Comparison of ENCODE assay signal across 11 cellular contexts in genomic region chr9:80699551-80699998, GRCh38.
DNase-seq lines count a peak whose midpoint lies in the region; ATAC-seq lines count a peak whose summit lies in the region.
"Had no signal": no experiment of that assay in that cellular context is flagged by ENCODE, and none has a peak within 500 bp of the region (broad histone marks: within the 10 kb centered on the region; RNA-seq: fewer than 3 reads in every experiment).

No MANE protein-coding gene starts in this region.

- H3K4me1 ChIP-seq in mesodermal cell (ENCODE audit: control insufficient read depth, insufficient read depth, low read length, poor library complexity, severe bottlenecking) = peaks cover 9% of the 10 kb centered on the region

- no peaks in the 10 kb centered on the region for H3K36me3 ChIP-seq in mesodermal cell (ENCODE audit: control insufficient read depth, insufficient read depth, low read length)

- ATAC-seq in GM21367 (IDR thresholded peaks at IDR 0.05; ENCODE audit: unreplicated experiment) (no peak), HG03460 (IDR thresholded peaks at IDR 0.05; ENCODE audit: unreplicated experiment) (no peak)

- 79% methylated on average over 2 of the region's 2 CpGs; no CpG with 5 or more reads in 1 of the 2 experiments for WGBS in mesodermal cell (ENCODE audit: insufficient coverage in 2 of 2), 2 experiments

- no peak overlapping the region for H3K4me3 ChIP-seq in mesodermal cell (ENCODE audit: extremely low read depth, insufficient read depth, low read length, poor library complexity, severe bottlenecking)

- H3K27ac ChIP-seq in mesodermal cell (ENCODE audit: low read depth, low read length, severe bottlenecking) = peak overlapping the region; percentile 65

- DNase-seq in AG08395 (ENCODE audit: low spot score) (peak; percentile 6), NCI-H2196 (lab: John Stamatoyannopoulos, UW; ENCODE audit: unreplicated experiment) (peak; percentile 29), dedifferentiated amniotic fluid mesenchymal stem cell (ENCODE audit: extremely low spot score) (peak; percentile 61), NCI-H1694 treated with DMSO at 0.1 percent for 48 hours (lab: John Stamatoyannopoulos, UW) (no peak)
- no peak for DNase-seq in activated effector memory CD4-positive, alpha-beta T cell treated with anti-CD3 and anti-CD28 coated beads, Interleukin-2, amount 50 U/mL, for 16 hours
- DNase-seq: activated CD4-positive, alpha-beta T cell treated with anti-CD3 and anti-CD28 coated beads for 48 hours; Karpas-422; occipital lobe had no signal

- H3K9me3 ChIP-seq in mesodermal cell (ENCODE audit: control insufficient read depth, low read length) = no peaks in the 10 kb centered on the region

Comparison
In these comparisons a context has a peak if more than half of its experiments do, and no peak if none do; other contexts are left out.
1. DNase-seq: peak in AG08395 (single experiment), NCI-H2196 (single experiment) and dedifferentiated amniotic fluid mesenchymal stem cell (single experiment); none in activated effector memory CD4-positive, alpha-beta T cell treated with anti-CD3 and anti-CD28 coated beads, Interleukin-2, amount 50 U/mL, for 16 hours (single experiment) and NCI-H1694 treated with DMSO at 0.1 percent for 48 hours (single experiment).